8 cellular contexts compared by ENCODE assay signal in the genomic region with DNA sequence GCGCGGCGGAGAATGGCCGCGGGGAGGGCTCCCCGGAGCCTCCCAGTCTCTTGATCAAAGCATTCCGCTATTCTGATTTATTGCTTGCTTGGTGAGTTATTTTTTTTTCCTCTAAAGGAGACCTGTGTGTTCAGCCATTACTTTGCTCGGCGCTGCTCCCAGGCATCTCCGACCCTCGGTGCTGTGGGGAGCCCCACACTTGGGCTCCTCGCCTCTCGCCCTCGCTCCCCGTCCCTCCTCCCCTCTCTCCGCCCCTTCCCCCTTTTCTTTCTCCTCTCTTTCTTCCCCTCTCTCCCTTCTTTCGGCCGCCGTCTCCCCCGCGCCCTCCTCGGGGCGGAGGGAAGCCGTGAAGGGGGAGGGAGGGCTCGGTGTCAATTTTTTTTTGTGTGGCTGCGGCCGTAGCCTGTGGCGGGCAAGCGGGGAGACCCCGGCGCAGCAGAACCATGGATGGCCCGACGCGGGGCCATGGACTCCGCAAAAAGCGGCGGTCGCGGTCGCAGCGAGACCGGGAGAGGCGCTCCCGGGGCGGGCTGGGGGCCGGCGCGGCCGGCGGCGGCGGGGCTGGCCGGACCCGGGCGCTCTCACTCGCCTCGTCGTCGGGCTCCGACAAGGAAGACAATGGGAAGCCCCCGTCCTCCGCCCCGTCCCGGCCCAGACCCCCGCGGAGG. TPM values are rescaled to one million over a fixed set of nuclear protein-coding genes. Genes with fewer than 3 reads are reported as not detected.
DNase-seq lines count a peak whose midpoint lies in the region; ATAC-seq and TF ChIP-seq lines count a peak whose summit lies in the region.

No MANE protein-coding gene starts in this region.

- H3K36me3 ChIP-seq in GM23248 (ENCODE audit: low read depth) = no peaks in the 10 kb centered on the region
- no peaks in the 10 kb centered on the region for H3K36me3 ChIP-seq in heart right ventricle

- no peaks in the 10 kb centered on the region for H3K4me1 ChIP-seq in GM23248 (ENCODE audit: insufficient read depth)
- H3K4me1 ChIP-seq in heart right ventricle = peaks cover 0 to 36% (median 11%) of the 10 kb centered on the region in 9 donors

- H4K20me1 ChIP-seq in GM23248 (ENCODE audit: insufficient read depth) = no peaks in the 10 kb centered on the region

- no peaks in the 10 kb centered on the region for H3K9me3 Mint-ChIP-seq in activated CD4-positive, alpha-beta memory T cell treated with anti-CD3 and anti-CD28 coated beads for 36 hours

- H3K27ac ChIP-seq in AG04450 (ENCODE audit: low read depth, low read length) (no peak overlapping the region), GM23248 (no peak overlapping the region), heart right ventricle (peak overlapping the region in 8 of 10 donors; percentile 59 to 90 (median 76))

- intact Hi-C loops in activated CD4-positive, alpha-beta memory T cell treated with anti-CD3 and anti-CD28 coated beads for 36 hours (cut with micrococcal nuclease) = no loop called here
- intact Hi-C loops in heart right ventricle (cut with DNase I) = loop anchor here in 3 of 10 donors (5.0 to 10.0 kb wide), 3 partner anchors 78 to 295 kb away; no protein-coding TSS in a partner anchor

- H3K9me3 ChIP-seq in AG04450 (ENCODE audit: control insufficient read depth, insufficient read depth, low read length) = peaks cover 3% of the 10 kb centered on the region; the same call in 1 of the 2 replicates
- H3K9me3 ChIP-seq in GM23248 (ENCODE audit: low read depth) = no peaks in the 10 kb centered on the region
- no peaks in the 10 kb centered on the region for H3K9me3 ChIP-seq in heart right ventricle

- H3K27me3 Mint-ChIP-seq in activated CD4-positive, alpha-beta memory T cell treated with anti-CD3 and anti-CD28 coated beads for 36 hours = peaks cover 22% of the 10 kb centered on the region

- peaks cover 21% of the 10 kb centered on the region; the same call in 1 of the 2 replicates for H3F3A ChIP-seq in GM23248 (ENCODE audit: insufficient read depth)

- peaks cover 18% of the 10 kb centered on the region for H3K27me3 ChIP-seq in AG04450 (ENCODE audit: control insufficient read depth, insufficient read depth, low read length)
- H3K27me3 ChIP-seq in GM23248 (replicated peaks; ENCODE audit: insufficient read depth) = peaks cover 28% of the 10 kb centered on the region
- H3K27me3 ChIP-seq in heart right ventricle = peaks cover 0 to 21% (median 0%) of the 10 kb centered on the region in 7 donors

- peak overlapping the region; percentile 84 for H3K4me2 ChIP-seq in GM23248 (ENCODE audit: unreplicated experiment)

- 0 to 1% methylated on average over 11 to 66 of the region's 66 CpGs for WGBS in GM23248 (ENCODE audit: low coverage in 1 of 2, low lambda C conversion rate in 2 of 2, missing lambda C conversion rate in 2 of 2), 2 experiments
- 1% methylated on average over 61 to 66 of the region's 66 CpGs for whole genome bisulfite sequencing in heart right ventricle, 2 donors

- H3K79me2 ChIP-seq in GM23248 (ENCODE audit: insufficient read depth) = no peaks in the 10 kb centered on the region

- H3K27ac Mint-ChIP-seq in activated CD4-positive, alpha-beta memory T cell treated with anti-CD3 and anti-CD28 coated beads for 36 hours = no peak overlapping the region

- H3K4me3 Mint-ChIP-seq in activated CD4-positive, alpha-beta memory T cell treated with anti-CD3 and anti-CD28 coated beads for 36 hours = peak overlapping the region; percentile 70

- POLR2A ChIA-PET in AG04450 (lab: Yijun Ruan, JAX) = no interaction called here
- POLR2A ChIA-PET in activated CD4-positive, alpha-beta memory T cell treated with anti-CD3 and anti-CD28 coated beads for 36 hours (lab: Charles Lee) = no interaction called here

- no peaks in the 10 kb centered on the region for H3K36me3 Mint-ChIP-seq in activated CD4-positive, alpha-beta memory T cell treated with anti-CD3 and anti-CD28 coated beads for 36 hours

- in situ Hi-C loops in GM23248 (cut with MboI) = no loop called here

- H3K9me2 ChIP-seq in GM23248 (ENCODE audit: insufficient read depth) = no peaks in the 10 kb centered on the region

- H3K9ac ChIP-seq in GM23248 = peak overlapping the region; percentile 61

- ATAC-seq in heart right ventricle (peak in 2 of 8 donors; percentile 6 to 10), HG03039 (IDR thresholded peaks at IDR 0.05; ENCODE audit: unreplicated experiment) (no peak), GM19463 (IDR thresholded peaks at IDR 0.05; ENCODE audit: unreplicated experiment) (no peak), GM18873 (IDR thresholded peaks at IDR 0.05; ENCODE audit: low FRiP score, unreplicated experiment) (no peak)

- H3K4me3 ChIP-seq in AG04450 (ENCODE audit: low read depth, low read length) (peak overlapping the region; percentile 65), GM23248 (peak overlapping the region; percentile 96), heart right ventricle (peak overlapping the region; percentile 76 to 98 (median 83)), retinal pigment epithelial cell (ENCODE audit: low read length) (peak overlapping the region; percentile 90)

- TF ChIP-seq CTCF in AG04450 (IDR thresholded peaks at IDR 0.05; ENCODE audit: low read depth, low read length) = no peak
- no peak for TF ChIP-seq CTCF in heart right ventricle (IDR thresholded peaks at IDR 0.05)
- TF ChIP-seq CTCF in retinal pigment epithelial cell (conservative IDR thresholded peaks at IDR 0.05; ENCODE audit: low read depth, low read length) = no peak

- peak overlapping the region; percentile 99 for H2AFZ ChIP-seq in GM23248

- DNase-seq in AG04450 (ENCODE audit: low read depth, low spot score) (no peak), GM23248 (peak; percentile 41), heart right ventricle (peak in 1 of 2 donors; percentile 24), retinal pigment epithelial cell (ENCODE audit: low read depth) (no peak)
- no peak for DNase-seq in activated CD4-positive, alpha-beta memory T cell treated with anti-CD3 and anti-CD28 coated beads for 36 hours

- CTCF ChIA-PET in AG04450 (lab: Charles Lee) = no interaction called here
- CTCF ChIA-PET in activated CD4-positive, alpha-beta memory T cell treated with anti-CD3 and anti-CD28 coated beads for 36 hours (lab: Charles Lee) = no interaction called here

- H3K4me1 Mint-ChIP-seq in activated CD4-positive, alpha-beta memory T cell treated with anti-CD3 and anti-CD28 coated beads for 36 hours (ENCODE audit: low read depth) = peaks cover 12% of the 10 kb centered on the region

RNA-seq across cellular contexts. Expression of gene AUTS2, which starts 1.1 kb away (rescaled TPM):
- polyA plus RNA-seq in AG04450 (2011; rRNA removed) (1.5 and 2.0 TPM in 2 replicates), GM23248 (2016; fragmentation: Nextera tagmentation; extraction: Ambion mirVana) (2.5 and 4.4 TPM in 2 replicates), heart right ventricle (1 to 10 TPM; 1.6 to 7.2 TPM)
- 4.9 and 5.0 TPM in 2 replicates for polyA minus RNA-seq in AG04450 (2011; rRNA and poly(A)+ RNA removed)
- total RNA-seq in GM23248 (2014; rRNA removed; shearing (Covaris generic)) = 1.4 and 3.0 TPM in 2 replicates
- total RNA-seq in activated CD4-positive, alpha-beta memory T cell treated with anti-CD3 and anti-CD28 coated beads for 36 hours = 1 to 10 TPM; 4.0 to 4.7 TPM
- total RNA-seq in heart right ventricle = 10 to 100 TPM in 1 of 10 donors, 1 to 10 TPM in 9; 5.0 to 11.2 (median 7.9) TPM

Comparison
In these comparisons a context has a peak if more than half of its experiments do, and no peak if none do; other contexts are left out.
1. H3K27ac ChIP-seq: peak in heart right ventricle (8 of 10); none in AG04450 (single experiment) and GM23248 (single experiment).
2. Peak in every context shown above with its lines, with median percentiles within 50 percentile points of each other: H3K4me3 ChIP-seq.